In the genomic region with DNA sequence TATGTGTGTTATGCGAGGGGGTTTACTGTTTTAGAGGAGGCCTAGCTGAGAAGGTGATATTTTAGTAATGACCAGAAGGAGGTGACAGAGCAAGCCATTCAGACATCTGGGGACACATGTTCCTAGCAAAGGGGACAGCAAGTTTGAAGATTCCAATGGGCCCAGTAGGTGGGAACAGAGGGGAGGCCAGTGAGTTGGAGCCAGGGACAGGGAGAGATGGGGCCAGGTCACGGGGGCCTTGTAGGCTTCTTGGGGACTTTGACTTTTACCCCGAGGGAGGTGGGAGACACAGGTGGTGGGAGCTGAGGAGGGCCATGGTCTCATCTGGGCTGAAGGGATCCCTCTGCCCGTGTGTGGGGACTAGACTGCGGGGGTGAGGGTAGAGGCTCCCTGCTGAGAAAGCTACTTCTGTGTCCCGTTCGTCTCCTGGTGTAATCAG, we compare ENCODE assay signal across 8 cellular contexts.
A peak's percentile ranks its signal among the peaks of the same experiment; 100 is the strongest.
DNase-seq lines count a peak whose midpoint lies in the region; ATAC-seq and TF ChIP-seq lines count a peak whose summit lies in the region.

No MANE protein-coding gene starts in this region.

- H3K9me3 Mint-ChIP-seq in brain (peaks cover 0 to 2% (median 0%) of the 10 kb centered on the region in 5 experiments), mesothelial cell of epicardium (no peaks in the 10 kb centered on the region)

- in situ Hi-C loops in gastrocnemius medialis (cut with MboI; ENCODE audit: low sequenced_read_pairs in 4 of 4) = loop anchor here in 1 of 4 donors (5.0 kb wide), 1 partner anchor 48 kb away; no protein-coding TSS in a partner anchor

- ATAC-seq in gastrocnemius medialis (no peak), HG03460 (IDR thresholded peaks at IDR 0.05; ENCODE audit: unreplicated experiment) (no peak)

- H3K79me2 ChIP-seq in MM.1S (ENCODE audit: low read length) = no peaks in the 10 kb centered on the region

- TF ChIP-seq CTCF in MM.1S (IDR thresholded peaks at IDR 0.05; ENCODE audit: low read length) = peak; percentile 32
- no peak for TF ChIP-seq CTCF in brain (conservative IDR thresholded peaks at IDR 0.05)
- no peak for TF ChIP-seq CTCF in gastrocnemius medialis (IDR thresholded peaks at IDR 0.05 in 4 of 5, conservative IDR thresholded peaks at IDR 0.05 in 1 of 5)
- TF ChIP-seq CTCF in mesothelial cell of epicardium (IDR thresholded peaks at IDR 0.05; ENCODE audit: unreplicated experiment) = no peak

- H3K4me3 ChIP-seq in MM.1S (ENCODE audit: low read length) (no peak overlapping the region), gastrocnemius medialis (no peak overlapping the region)

- H3K4me1 ChIP-seq in MM.1S (ENCODE audit: low read length) = peaks cover 23% of the 10 kb centered on the region
- peaks cover 40 to 59% of the 10 kb centered on the region in 2 donors for H3K4me1 ChIP-seq in gastrocnemius medialis

- no peaks in the 10 kb centered on the region for H4K20me1 ChIP-seq in MM.1S (ENCODE audit: insufficient read depth, low read length)

- H3K27ac Mint-ChIP-seq in brain (peak overlapping the region in 4 of 5 experiments; percentile 58 to 92 (median 74)), mesothelial cell of epicardium (no peak overlapping the region)

- DNase-seq in NCI-H1092 treated with DMSO at 0.1 percent for 48 hours (lab: John Stamatoyannopoulos, UW) (peak; percentile 52), NCI-H1092 (lab: John Stamatoyannopoulos, UW) (no peak), MM.1S (peak; percentile 25), gastrocnemius medialis (no peak), mesothelial cell of epicardium (ENCODE audit: low spot score in 2 of 2, unreplicated experiment in 2 of 2) (no peak), DMS153 treated with DMSO at 0.1 percent for 48 hours (lab: John Stamatoyannopoulos, UW; ENCODE audit: unreplicated experiment) (no peak)

- H3K9me3 ChIP-seq in MM.1S (replicated peaks; ENCODE audit: insufficient read depth, low read length) (no peaks in the 10 kb centered on the region), gastrocnemius medialis (no peaks in the 10 kb centered on the region)

- no peaks in the 10 kb centered on the region for H3K9me2 ChIP-seq in MM.1S (replicated peaks; ENCODE audit: insufficient read depth, low read length)

- H3K9ac ChIP-seq in MM.1S (ENCODE audit: low read length) = peak overlapping the region; percentile 9; the same call in 1 of the 2 replicates

- H3F3A ChIP-seq in MM.1S (ENCODE audit: insufficient read depth, low read length) = peaks cover 23% of the 10 kb centered on the region

- peak overlapping the region; percentile 42 for H3K4me2 ChIP-seq in MM.1S (ENCODE audit: low read depth, low read length)

- H3K27me3 Mint-ChIP-seq in brain (peaks cover 3% of the 10 kb centered on the region), mesothelial cell of epicardium (ENCODE audit: low read depth) (no peaks in the 10 kb centered on the region)

- peak overlapping the region; percentile 71 for H3K27ac ChIP-seq in MM.1S (ENCODE audit: low read length)
- peak overlapping the region; percentile 63 to 86 (median 76) for H3K27ac ChIP-seq in gastrocnemius medialis

- no peak for TF ChIP-seq POLR2A in gastrocnemius medialis (IDR thresholded peaks at IDR 0.05)

- H3K36me3 ChIP-seq in MM.1S (replicated peaks; ENCODE audit: insufficient read depth, low read length) (no peaks in the 10 kb centered on the region), gastrocnemius medialis (no peaks in the 10 kb centered on the region)

- H3K36me3 Mint-ChIP-seq in brain (no peaks in the 10 kb centered on the region), mesothelial cell of epicardium (no peaks in the 10 kb centered on the region)

- H3K4me1 Mint-ChIP-seq in brain (peaks cover 71% of the 10 kb centered on the region), mesothelial cell of epicardium (peaks cover 24% of the 10 kb centered on the region)

- peak overlapping the region in 1 of 5 experiments; percentile 17 for H3K4me3 Mint-ChIP-seq in brain
- H3K4me3 Mint-ChIP-seq in mesothelial cell of epicardium = no peak overlapping the region

- intact Hi-C loops in gastrocnemius medialis (cut with DNase I; ENCODE audit: low total_unique reads) = loop anchor here (1.0 kb wide), 1 partner anchor 72 kb away; the partner anchor contains the start of gene MGLL

- H2AFZ ChIP-seq in MM.1S (ENCODE audit: low read length) = peak overlapping the region; percentile 40

- H3K27me3 ChIP-seq in MM.1S (replicated peaks; ENCODE audit: insufficient read depth, low read length) (no peaks in the 10 kb centered on the region), gastrocnemius medialis (no peaks in the 10 kb centered on the region)

Comparison
In these comparisons a context has a peak if more than half of its experiments do, and no peak if none do; other contexts are left out.
1. DNase-seq: peak in NCI-H1092 treated with DMSO at 0.1 percent for 48 hours (single experiment) and MM.1S (single experiment); none in NCI-H1092 (single experiment), gastrocnemius medialis (0 of 2), mesothelial cell of epicardium (0 of 2) and DMS153 treated with DMSO at 0.1 percent for 48 hours (single experiment).